24 cellular contexts compared by ENCODE assay signal in genomic region chr7:90876701-90877100, GRCh38.
"Had no signal": no experiment of that assay in that cellular context is flagged by ENCODE, and none has a peak within 500 bp of the region (broad histone marks: within the 10 kb centered on the region; RNA-seq: fewer than 3 reads in every experiment).

No MANE protein-coding gene starts in this region.

- H3K27ac ChIP-seq: HL-60, RWPE1 had no signal

- H3K27me3 ChIP-seq: MG63 had no signal

- H3K36me3 Mint-ChIP-seq: T-cell had no signal

- ATAC-seq: K562, Panc1, PC-3, T-cell had no signal

- H3K4me3 Mint-ChIP-seq: IgD-negative memory B cell, T-cell had no signal

- H3K27me3 Mint-ChIP-seq: IgD-negative memory B cell, T-cell had no signal

- DNase-seq: MG63, NCI-H1092, NCI-H1105 treated with DMSO at 0.1 percent for 48 hours, NCI-H1417 treated with DMSO at 0.1 percent for 48 hours, NCI-H146, NCI-H1694 treated with DMSO at 0.1 percent for 48 hours, NCI-H1930, NCI-H2081, NCI-H2171, NCI-H226, NCI-H446, NCI-H510A, NCI-H524 treated with DMSO at 0.1 percent for 48 hours, NCI-H69, NCI-H774, PC-3, SHP77, SW 1271, T-cell had no signal

- H3K4me3 ChIP-seq: K562, MG63 had no signal

- H3K4me1 Mint-ChIP-seq: T-cell had no signal

- H3K9me3 Mint-ChIP-seq: IgD-negative memory B cell had no signal

- H3K36me3 ChIP-seq: MG63 had no signal

- H3K27ac Mint-ChIP-seq: IgD-negative memory B cell, T-cell had no signal

- H3K9me3 ChIP-seq: MG63 had no signal
